In the genomic region with DNA sequence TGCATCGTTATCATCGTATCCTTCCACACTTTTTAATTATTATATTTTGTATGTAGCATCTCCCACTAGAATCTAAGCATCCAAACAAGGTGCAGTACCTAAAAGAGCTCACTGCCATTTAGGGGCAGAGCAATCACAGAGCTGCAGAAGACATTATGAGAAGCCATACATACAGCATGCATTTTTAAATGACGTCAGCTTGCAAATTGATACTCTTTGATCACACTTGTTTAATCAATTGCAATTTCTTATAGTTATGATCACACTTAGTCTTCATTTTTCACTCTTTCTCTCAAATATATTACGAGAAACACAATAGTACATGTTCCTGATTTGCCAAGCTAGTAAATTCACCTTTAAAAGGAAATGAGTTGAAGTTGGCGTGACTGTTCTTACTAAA, we compare ENCODE assay signal across 35 cellular contexts.
DNase-seq lines count a peak whose midpoint lies in the region; ATAC-seq, FAIRE-seq and TF ChIP-seq lines count a peak whose summit lies in the region.
"Had no signal": no experiment of that assay in that cellular context is flagged by ENCODE, and none has a peak within 500 bp of the region (broad histone marks: within the 10 kb centered on the region; RNA-seq: fewer than 3 reads in every experiment).

No MANE protein-coding gene starts in this region.

- H3K79me2 ChIP-seq in HepG2 (ENCODE audit: insufficient read depth, low read length) (no peaks in the 10 kb centered on the region), neural progenitor cell (ENCODE audit: low read depth) (no peaks in the 10 kb centered on the region)

- no peak overlapping the region for H2BK12ac ChIP-seq in neuronal stem cell (ENCODE audit: low read length)

- no TSS peak for BruUV-seq in HepG2 (replicated peaks; lab: Mats Ljungman, UMichigan)

- ATAC-seq in HepG2 (no peak), right lobe of liver (no peak)
- ATAC-seq: A549; CD8-positive, alpha-beta T cell had no signal

- no peak for TF ChIP-seq RAD21 in HepG2 (CRISPR knock-in tag; IDR thresholded peaks at IDR 0.05)

- H3K27ac ChIP-seq in HepG2 (ENCODE audit: extremely low read length, insufficient read depth, low read length), result no peak overlapping the region
- no peak overlapping the region for H3K27ac ChIP-seq in right lobe of liver
- H3K27ac ChIP-seq in neural progenitor cell, result no peak overlapping the region
- H3K27ac ChIP-seq in neuronal stem cell (replicated peaks; ENCODE audit: low read length), result no peak overlapping the region
- H3K27ac ChIP-seq: 22Rv1; A549; BLaER1; BLaER1 treated with 17β-estradiol and CSF1 and Interleukin-3, amounts not matched to agents 10 nM and 100 nM; C4-2B had no signal

- H3K18ac ChIP-seq in neuronal stem cell (ENCODE audit: low read length), result no peak overlapping the region

- H3K4me1 Mint-ChIP-seq in neural progenitor cell, result no peaks in the 10 kb centered on the region
- H3K4me1 Mint-ChIP-seq: B cell; CD14-positive monocyte; CD4-positive, alpha-beta memory T cell; CD4-positive, CD25-positive, alpha-beta regulatory T cell; CD8-positive, alpha-beta memory T cell had no signal

- no peaks in the 10 kb centered on the region for H3K79me1 ChIP-seq in neuronal stem cell (ENCODE audit: low read depth, low read length)

- H2AK5ac ChIP-seq in neuronal stem cell (ENCODE audit: low read depth, low read length), result no peak overlapping the region

- H3K4me1 ChIP-seq in HepG2 (ENCODE audit: insufficient read depth, low read length) (no peaks in the 10 kb centered on the region), right lobe of liver (no peaks in the 10 kb centered on the region), neural progenitor cell (peaks cover 7% of the 10 kb centered on the region), neuronal stem cell (ENCODE audit: control insufficient read depth in 2 of 2, insufficient read depth in 1 of 2, low read depth in 1 of 2, low read length in 2 of 2) (peaks cover 0 to 4% of the 10 kb centered on the region in 2 donors)
- H3K4me1 ChIP-seq: A549; BLaER1; BLaER1 treated with 17β-estradiol and CSF1 and Interleukin-3, amounts not matched to agents 10 nM and 100 nM; Caco-2 had no signal

- no peak overlapping the region for H4K8ac ChIP-seq in neuronal stem cell (ENCODE audit: low read depth, low read length)

- H2BK15ac ChIP-seq in neuronal stem cell (ENCODE audit: low read length), result no peak overlapping the region

- no peaks in the 10 kb centered on the region; a peak in 1 of 5 replicates for H3K27me3 ChIP-seq in HepG2 (ENCODE audit: control insufficient read depth in 1 of 2, insufficient read depth in 2 of 2, low read length in 2 of 2)
- H3K27me3 ChIP-seq in right lobe of liver, result no peaks in the 10 kb centered on the region
- H3K27me3 ChIP-seq in neural progenitor cell, result no peaks in the 10 kb centered on the region
- H3K27me3 ChIP-seq in neuronal stem cell (ENCODE audit: control insufficient read depth in 3 of 3, insufficient read depth in 3 of 3, low read depth in 1 of 3, low read length in 3 of 3), result no peaks in the 10 kb centered on the region
- H3K27me3 ChIP-seq: BE2C; BLaER1; BLaER1 treated with 17β-estradiol and CSF1 and Interleukin-3, amounts not matched to agents 10 nM and 100 nM had no signal

- H2BK120ac ChIP-seq in neuronal stem cell (ENCODE audit: low read depth, low read length), result no peak overlapping the region

- H3K14ac ChIP-seq in neuronal stem cell (ENCODE audit: low read length), result no peak overlapping the region

- WGBS in HepG2 (ENCODE audit: low lambda C conversion rate), result 4% methylated on average over 5 of the region's 5 CpGs
- WGBS in right lobe of liver (ENCODE audit: insufficient coverage, low coverage, low lambda C conversion rate, missing lambda C conversion rate), result 80% methylated on average over 5 of the region's 5 CpGs
- WGBS in neuronal stem cell (ENCODE audit: extremely low coverage in 2 of 2, insufficient read length in 2 of 2, insufficient replicate concordance in 1 of 2), 2 donors, result 100% methylated on average over 2 of the region's 5 CpGs; no CpG with 5 or more reads in 1 of the 2 donors

- in situ Hi-C loops in HepG2 (cut with HindIII; ENCODE audit: extremely low pct_ligation_motif_present, low pct_unique_long_range_greater_than_20kb) (no loop called here), GM13976 (cut with MboI; ENCODE audit: low sequenced_read_pairs, unreplicated experiment) (no loop called here)

- H3K27me3 Mint-ChIP-seq in neural progenitor cell (ENCODE audit: insufficient read depth, low read depth), result no peaks in the 10 kb centered on the region
- H3K27me3 Mint-ChIP-seq: B cell; CD4-positive, alpha-beta memory T cell; CD4-positive, alpha-beta T cell; CD4-positive, CD25-positive, alpha-beta regulatory T cell; CD8-positive, alpha-beta memory T cell had no signal

- no peak overlapping the region for H3K27ac Mint-ChIP-seq in neural progenitor cell
- H3K27ac Mint-ChIP-seq: B cell; CD14-positive monocyte; CD4-positive, alpha-beta memory T cell; CD4-positive, alpha-beta T cell; CD4-positive, CD25-positive, alpha-beta regulatory T cell; CD8-positive, alpha-beta memory T cell; CD8-positive, alpha-beta T cell had no signal

- DNase-seq in HepG2 (ENCODE audit: low spot score) (no peak), right lobe of liver (no peak), neural progenitor cell (ENCODE audit: low spot score) (no peak), neuronal stem cell (ENCODE audit: low spot score) (no peak), GM13976 (ENCODE audit: low spot score) (no peak)
- DNase-seq in activated CD4-positive, alpha-beta T cell treated with anti-CD3 and anti-CD28 coated beads for 4 hours, result no peak
- DNase-seq: 8988T; ACHN; AML-193; BE2C; C1 segment of cervical spinal cord; Caco-2; Calu3; CD4-positive, alpha-beta memory T cell; CD4-positive, alpha-beta T cell; CD4-positive, CD25-positive, alpha-beta regulatory T cell; CD8-positive, alpha-beta memory T cell; CD8-positive, alpha-beta T cell; COR-L47; DMS 273 treated with DMSO at 0.1 percent for 48 hours; DMS153; DMS53; DMS79; DMS79 treated with DMSO at 0.1 percent for 48 hours; DND-41; EL had no signal

- peaks cover 10% of the 10 kb centered on the region for H3K9me3 Mint-ChIP-seq in neural progenitor cell
- H3K9me3 Mint-ChIP-seq: CD8-positive, alpha-beta T cell had no signal

- H3K36me3 ChIP-seq in HepG2 (replicated peaks in 1 of 2; ENCODE audit: control insufficient read depth in 1 of 2, insufficient read depth in 2 of 2, low read length in 2 of 2) (no peaks in the 10 kb centered on the region), right lobe of liver (no peaks in the 10 kb centered on the region), neural progenitor cell (no peaks in the 10 kb centered on the region), neuronal stem cell (replicated peaks in 1 of 2; ENCODE audit: control insufficient read depth in 2 of 2, insufficient read depth in 2 of 2, low read length in 2 of 2) (no peaks in the 10 kb centered on the region)
- H3K36me3 ChIP-seq: BE2C; BLaER1; BLaER1 treated with 17β-estradiol and CSF1 and Interleukin-3, amounts not matched to agents 10 nM and 100 nM had no signal

- no peaks in the 10 kb centered on the region for H3F3A ChIP-seq in neural progenitor cell (ENCODE audit: low read depth)

- intact Hi-C loops in HepG2 (cut with micrococcal nuclease; ENCODE audit: unreplicated experiment), result no loop called here
- intact Hi-C loops in right lobe of liver (cut with DNase I), result no loop called here

- no peak for TF ChIP-seq EP300 in HepG2 (IDR thresholded peaks at IDR 0.05; ENCODE audit: low read depth in 2 of 2, low read length in 2 of 2)
- TF ChIP-seq EP300 in HepG2 (CRISPR knock-in tag; IDR thresholded peaks at IDR 0.05; ENCODE audit: borderline replicate concordance), result no peak

- no peak for FAIRE-seq in HepG2 (lab: Jason Lieb, UNC)
- FAIRE-seq: A204.1, A549, D721Med had no signal

- no peak overlapping the region for H2BK5ac ChIP-seq in neuronal stem cell (ENCODE audit: low read length)

- H3K4ac ChIP-seq in neuronal stem cell (ENCODE audit: low read length), result no peak overlapping the region

- TF ChIP-seq CTCF in HepG2 (CRISPR knock-in tag; IDR thresholded peaks at IDR 0.05) (no peak), right lobe of liver (IDR thresholded peaks at IDR 0.05) (no peak), neural progenitor cell (IDR thresholded peaks at IDR 0.05) (no peak), GM13976 (IDR thresholded peaks at IDR 0.05; ENCODE audit: borderline replicate concordance, control extremely low read depth, extremely low read depth, insufficient read depth, missing control alignments) (no peak)

- H3K9me3 ChIP-seq in HepG2 (ENCODE audit: low read length) (no peaks in the 10 kb centered on the region), right lobe of liver (no peaks in the 10 kb centered on the region), neural progenitor cell (ENCODE audit: low read depth) (peaks cover 4% of the 10 kb centered on the region), neuronal stem cell (replicated peaks in 1 of 2; ENCODE audit: control insufficient read depth in 2 of 2, insufficient read depth in 1 of 2, low read depth in 1 of 2, low read length in 2 of 2) (no peaks in the 10 kb centered on the region)
- H3K9me3 ChIP-seq: A549, BLaER1, Caco-2 had no signal

- H3K36me3 Mint-ChIP-seq in neural progenitor cell, result no peaks in the 10 kb centered on the region
- H3K36me3 Mint-ChIP-seq: CD14-positive monocyte; CD4-positive, alpha-beta memory T cell; CD4-positive, CD25-positive, alpha-beta regulatory T cell; CD8-positive, alpha-beta memory T cell; CD8-positive, alpha-beta T cell had no signal

- CTCF ChIA-PET in HepG2 (lab: Yijun Ruan, JAX; ENCODE audit: low intra/inter-chr PET ratio, low total read pairs), result no interaction called here

- H3K4me3 ChIP-seq in HepG2 (replicated peaks in 1 of 3; ENCODE audit: insufficient read depth in 1 of 3, low read depth in 2 of 3, low read length in 3 of 3) (no peak overlapping the region), right lobe of liver (no peak overlapping the region), neural progenitor cell (no peak overlapping the region), neuronal stem cell (ENCODE audit: low read length in 2 of 2) (no peak overlapping the region)
- H3K4me3 ChIP-seq: A549; BLaER1; BLaER1 treated with 17β-estradiol and CSF1 and Interleukin-3, amounts not matched to agents 10 nM and 100 nM had no signal

- H4K91ac ChIP-seq in neuronal stem cell (ENCODE audit: low read depth, low read length, poor library complexity), result no peak overlapping the region

- H2AFZ ChIP-seq in HepG2 (ENCODE audit: low read length) (no peak overlapping the region), neural progenitor cell (replicated peaks) (peak overlapping the region; percentile 85), neuronal stem cell (ENCODE audit: low read length) (peak overlapping the region; percentile 52)

- H3K23ac ChIP-seq in neuronal stem cell (ENCODE audit: low read depth, low read length, poor library complexity), result no peak overlapping the region

- no peak overlapping the region for H3K9ac ChIP-seq in HepG2 (ENCODE audit: insufficient read depth, low read depth, low read length)
- H3K9ac ChIP-seq in neural progenitor cell, result no peak overlapping the region
- H3K9ac ChIP-seq in neuronal stem cell (ENCODE audit: low read depth, low read length, poor library complexity), result no peak overlapping the region
- H3K9ac ChIP-seq: BLaER1; BLaER1 treated with 17β-estradiol and CSF1 and Interleukin-3, amounts not matched to agents 10 nM and 100 nM had no signal

- TF ChIP-seq POLR2A in HepG2 (IDR thresholded peaks at IDR 0.05; ENCODE audit: insufficient read depth in 1 of 2, low read depth in 2 of 2, low read length in 2 of 2) (no peak), right lobe of liver (IDR thresholded peaks at IDR 0.05) (no peak)

- H3K4me3 Mint-ChIP-seq in neural progenitor cell, result no peak overlapping the region
- H3K4me3 Mint-ChIP-seq: B cell; CD14-positive monocyte; CD4-positive, alpha-beta memory T cell; CD4-positive, alpha-beta T cell; CD4-positive, CD25-positive, alpha-beta regulatory T cell; CD8-positive, alpha-beta memory T cell; CD8-positive, alpha-beta T cell had no signal

- H4K20me1 ChIP-seq in HepG2 (ENCODE audit: insufficient read depth, low read length) (no peaks in the 10 kb centered on the region), neural progenitor cell (ENCODE audit: low read depth) (no peaks in the 10 kb centered on the region)
- H4K20me1 ChIP-seq: BLaER1; BLaER1 treated with 17β-estradiol and CSF1 and Interleukin-3, amounts not matched to agents 10 nM and 100 nM had no signal

- POLR2A ChIA-PET in HepG2 (lab: Yijun Ruan, JAX), result no interaction called here

- no peak overlapping the region for H3K4me2 ChIP-seq in HepG2 (ENCODE audit: low read depth, low read length)
- H3K4me2 ChIP-seq in neural progenitor cell, result peak overlapping the region; percentile 15
- no peak overlapping the region for H3K4me2 ChIP-seq in neuronal stem cell (ENCODE audit: insufficient read depth, low read length, poor library complexity, severe bottlenecking)
- H3K4me2 ChIP-seq: A549; BLaER1; BLaER1 treated with 17β-estradiol and CSF1 and Interleukin-3, amounts not matched to agents 10 nM and 100 nM had no signal
